ENCODE assay signal across 20 cellular contexts in the genomic region with DNA sequence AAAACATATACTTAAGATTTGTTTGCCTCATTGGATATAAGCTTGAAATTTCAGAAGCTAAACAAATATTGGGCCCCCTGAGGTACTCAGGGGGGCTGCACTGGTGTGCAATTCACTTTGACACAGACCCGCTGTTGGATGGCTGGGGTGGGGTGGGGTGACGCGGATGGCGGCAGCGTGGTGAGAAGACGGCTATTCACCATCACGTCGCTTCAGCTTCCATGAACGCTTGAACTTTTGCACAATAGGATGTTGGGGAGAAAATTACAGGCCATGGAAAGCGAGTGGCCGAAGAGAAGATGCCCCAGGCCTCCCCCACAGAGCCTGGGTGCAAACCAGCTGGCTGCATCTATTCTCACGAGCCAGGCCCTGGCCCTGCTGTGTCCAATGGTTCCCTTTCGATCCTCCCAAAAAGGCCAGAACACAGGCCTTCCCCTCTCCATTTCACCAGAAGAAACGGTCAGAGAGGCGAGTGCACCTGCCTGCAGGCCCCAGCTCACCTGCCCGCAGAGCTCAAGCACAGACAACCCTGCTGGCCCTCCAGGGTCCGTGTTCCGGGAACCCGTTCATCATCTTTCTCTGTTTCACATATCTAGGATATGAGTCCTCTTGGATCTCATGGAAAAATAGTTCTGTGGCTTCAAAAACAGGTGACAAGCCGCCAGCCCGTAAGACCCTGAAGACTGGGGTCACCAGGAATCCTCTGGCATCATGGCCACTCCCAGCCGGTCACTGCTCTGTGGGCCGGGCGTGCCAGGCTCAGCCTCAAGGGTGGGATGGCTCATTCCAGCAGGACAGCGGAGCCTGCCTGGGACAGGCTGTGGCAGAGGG. TPM values are rescaled to one million over a fixed set of nuclear protein-coding genes. Genes with fewer than 3 reads are reported as not detected.
DNase-seq lines count a peak whose midpoint lies in the region; ATAC-seq and TF ChIP-seq lines count a peak whose summit lies in the region.
"Had no signal": no experiment of that assay in that cellular context is flagged by ENCODE, and none has a peak within 500 bp of the region (broad histone marks: within the 10 kb centered on the region; RNA-seq: fewer than 3 reads in every experiment).

No MANE protein-coding gene starts in this region.

- H3K36me3 ChIP-seq in heart right ventricle (peaks cover 0 to 23% (median 0%) of the 10 kb centered on the region in 9 donors), endodermal cell (ENCODE audit: control insufficient read depth, insufficient read depth, low read length) (peaks cover 17% of the 10 kb centered on the region), osteoblast (ENCODE audit: insufficient read depth, low read length) (peaks cover 29% of the 10 kb centered on the region)

- H3K9ac ChIP-seq in endodermal cell (ENCODE audit: extremely low read depth, low read length, poor library complexity, severe bottlenecking), result no peak overlapping the region

- H3K4me2 ChIP-seq in osteoblast (ENCODE audit: insufficient read depth, low read length), result no peak overlapping the region

- H3K4me1 Mint-ChIP-seq in endodermal cell, result no peaks in the 10 kb centered on the region

- ATAC-seq in right cardiac atrium, result no peak
- no peak for ATAC-seq in heart right ventricle
- ATAC-seq in GM19452 (IDR thresholded peaks at IDR 0.05; ENCODE audit: unreplicated experiment), result no peak
- no peak for ATAC-seq in GM19328 (IDR thresholded peaks at IDR 0.05; ENCODE audit: unreplicated experiment)
- no peak for ATAC-seq in HG03521 (IDR thresholded peaks at IDR 0.05; ENCODE audit: unreplicated experiment)
- ATAC-seq: CD8-positive, alpha-beta T cell had no signal

- no peak overlapping the region for H3K4me3 ChIP-seq in right cardiac atrium (ENCODE audit: low read length)
- no peak overlapping the region for H3K4me3 ChIP-seq in heart right ventricle
- no peak overlapping the region for H3K4me3 ChIP-seq in endodermal cell (ENCODE audit: low read length)
- no peak overlapping the region for H3K4me3 ChIP-seq in osteoblast (ENCODE audit: insufficient read depth, low read length)
- H3K4me3 ChIP-seq: Peyer's patch had no signal

- H3K4me1 ChIP-seq in right cardiac atrium (ENCODE audit: control insufficient read depth, insufficient read depth, low read length) (no peaks in the 10 kb centered on the region), heart right ventricle (peaks cover 0 to 39% (median 15%) of the 10 kb centered on the region in 9 donors), endodermal cell (ENCODE audit: control insufficient read depth, insufficient read depth, low read length) (no peaks in the 10 kb centered on the region), osteoblast (ENCODE audit: insufficient read depth, low read length) (no peaks in the 10 kb centered on the region)

- intact Hi-C loops in right cardiac atrium (cut with DNase I), result no loop called here
- intact Hi-C loops in heart right ventricle (cut with DNase I), result no loop called here

- TF ChIP-seq CTCF in heart right ventricle (IDR thresholded peaks at IDR 0.05) (no peak), endodermal cell (conservative IDR thresholded peaks at IDR 0.05) (no peak), osteoblast (IDR thresholded peaks at IDR 0.05; ENCODE audit: extremely low read depth, low read depth, low read length) (no peak)

- H3K4me3 Mint-ChIP-seq in endodermal cell, result no peak overlapping the region
- H3K4me3 Mint-ChIP-seq: CD8-positive, alpha-beta T cell had no signal

- H3K9me3 ChIP-seq in right cardiac atrium (ENCODE audit: control insufficient read depth, low read length) (no peaks in the 10 kb centered on the region), heart right ventricle (no peaks in the 10 kb centered on the region), endodermal cell (ENCODE audit: control insufficient read depth, low read length) (no peaks in the 10 kb centered on the region), osteoblast (ENCODE audit: low read depth, low read length) (no peaks in the 10 kb centered on the region)
- H3K9me3 ChIP-seq: Peyer's patch had no signal

- H3K27ac Mint-ChIP-seq in endodermal cell, result no peak overlapping the region
- H3K27ac Mint-ChIP-seq: CD8-positive, alpha-beta T cell had no signal

- H3K36me3 Mint-ChIP-seq in endodermal cell (ENCODE audit: low read depth), result peaks cover 20% of the 10 kb centered on the region
- H3K36me3 Mint-ChIP-seq: CD8-positive, alpha-beta T cell had no signal

- no peak overlapping the region for H2AFZ ChIP-seq in osteoblast (ENCODE audit: low read length)

- DNase-seq in right cardiac atrium (peak in 2 of 3 donors; percentile 37 to 40), heart right ventricle (no peak), endodermal cell (peak; percentile 15), osteoblast (ENCODE audit: insufficient read length, low spot score, missing footprints) (peak; percentile 70), NCI-H128 (lab: John Stamatoyannopoulos, UW; ENCODE audit: unreplicated experiment) (no peak)
- DNase-seq: 8988T; Calu3; CD8-positive, alpha-beta T cell; GF-D8; Kasumi-1; MM.1S; NCI-H1092 treated with DMSO at 0.1 percent for 48 hours; NCI-H1694; NCI-H2081 treated with DMSO at 0.1 percent for 48 hours; NCI-H446 treated with DMSO at 0.1 percent for 48 hours; Peyer's patch; Right ventricle myocardium superior had no signal

- no peaks in the 10 kb centered on the region for H3K27me3 Mint-ChIP-seq in endodermal cell (ENCODE audit: insufficient read depth)

- H3K27ac ChIP-seq in right cardiac atrium (ENCODE audit: low read length) (no peak overlapping the region), heart right ventricle (no peak overlapping the region), endodermal cell (ENCODE audit: low read depth, low read length) (no peak overlapping the region), osteoblast (ENCODE audit: low read depth, low read length) (no peak overlapping the region)

- no peaks in the 10 kb centered on the region for H3K9me3 Mint-ChIP-seq in endodermal cell
- H3K9me3 Mint-ChIP-seq: CD8-positive, alpha-beta T cell had no signal

- 93% methylated on average over 25 of the region's 25 CpGs for WGBS in right cardiac atrium
- WGBS in heart right ventricle, 2 donors, result 95 to 97% methylated on average over 25 of the region's 25 CpGs
- WGBS in endodermal cell (ENCODE audit: insufficient coverage in 1 of 2, insufficient read length in 1 of 2), 2 experiments, result 95 to 98% methylated on average over 22 to 25 of the region's 25 CpGs

- H3K27me3 ChIP-seq in right cardiac atrium (ENCODE audit: control insufficient read depth, insufficient read depth) (no peaks in the 10 kb centered on the region), heart right ventricle (no peaks in the 10 kb centered on the region), endodermal cell (ENCODE audit: control insufficient read depth, insufficient read depth, low read length, poor library complexity, severe bottlenecking) (no peaks in the 10 kb centered on the region), osteoblast (ENCODE audit: insufficient read depth, low read length) (no peaks in the 10 kb centered on the region)
- H3K27me3 ChIP-seq: Peyer's patch had no signal

- H3K79me2 ChIP-seq in osteoblast (ENCODE audit: insufficient read depth, low read length), result no peaks in the 10 kb centered on the region

- peaks cover 7% of the 10 kb centered on the region for H4K20me1 ChIP-seq in osteoblast (ENCODE audit: insufficient read depth, low read length)

RNA-seq across cellular contexts. Expression of a gene that starts 46.8 kb away (rescaled TPM):
- total RNA-seq in right cardiac atrium (1 to 10 TPM; 2.5 to 3.2 (median 2.8) TPM), heart right ventricle (1 to 10 TPM in 2 of 10 donors, under 1 TPM in 8; 0.28 to 1.8 (median 0.68) TPM), endodermal cell (10 to 100 TPM in 1 of 2 donors, 1 to 10 TPM in 1; 8.4 to 11.2 TPM), osteoblast (5.4 and 10.9 TPM in 2 replicates)
- polyA plus RNA-seq in right cardiac atrium (1.7 TPM), heart right ventricle (under 1 TPM; 0.38 to 0.44 TPM)
- 6.2 TPM for polyA plus RNA-seq in endodermal cell (2013, experiment 1 of 2)
- polyA plus RNA-seq in endodermal cell (2013, experiment 2 of 2), result 6.1 TPM
- total RNA-seq: Calu3 had no signal

Comparison
In these comparisons a context has a peak if more than half of its experiments do, and no peak if none do; other contexts are left out.
1. DNase-seq: peak in right cardiac atrium (2 of 3), endodermal cell (single experiment) and osteoblast (single experiment); none in heart right ventricle (0 of 2) and NCI-H128 (single experiment).